ENCODE assay signal across 27 cellular contexts in genomic region chr5:5209101-5209500, GRCh38.
DNase-seq lines count a peak whose midpoint lies in the region; ATAC-seq and TF ChIP-seq lines count a peak whose summit lies in the region.
"Had no signal": no experiment of that assay in that cellular context is flagged by ENCODE, and none has a peak within 500 bp of the region (broad histone marks: within the 10 kb centered on the region; RNA-seq: fewer than 3 reads in every experiment).

No MANE protein-coding gene starts in this region.

- no peak overlapping the region for H3K9ac ChIP-seq in SK-N-SH
- H3K9ac ChIP-seq: parathyroid adenoma had no signal

- H3K27ac Mint-ChIP-seq in mesothelial cell of epicardium, result peak overlapping the region; percentile 10
- H3K27ac Mint-ChIP-seq: B cell; stimulated activated naive CD8-positive, alpha-beta T cell treated with anti-CD3 and anti-CD28 coated beads, Interleukin-15, amount 100 ng/mL, for 72 hours; WTC11 had no signal

- H3K79me2 ChIP-seq in SK-N-SH (ENCODE audit: insufficient read depth), result no peaks in the 10 kb centered on the region
- H3K79me2 ChIP-seq: parathyroid adenoma had no signal

- H3K9me2 ChIP-seq in SK-N-SH, result no peaks in the 10 kb centered on the region

- peaks cover 35% of the 10 kb centered on the region for H3K4me1 Mint-ChIP-seq in mesothelial cell of epicardium
- H3K4me1 Mint-ChIP-seq: B cell; stimulated activated naive CD8-positive, alpha-beta T cell treated with anti-CD3 and anti-CD28 coated beads, Interleukin-15, amount 100 ng/mL, for 72 hours; WTC11 had no signal

- TF ChIP-seq CTCF in SK-N-SH (IDR thresholded peaks at IDR 0.05) (no peak), mesothelial cell of epicardium (IDR thresholded peaks at IDR 0.05; ENCODE audit: unreplicated experiment) (no peak), lower leg skin (IDR thresholded peaks at IDR 0.05) (no peak)

- POLR2A ChIA-PET in SK-N-SH (lab: Yijun Ruan, JAX), result interaction anchor here (0.6 to 1.4 kb wide), 2 partner anchors 14 to 330 kb away, joined by 3 read pairs; no protein-coding TSS in a partner anchor

- no peak overlapping the region for H2AFZ ChIP-seq in SK-N-SH (ENCODE audit: low read depth)
- H2AFZ ChIP-seq: parathyroid adenoma had no signal

- H3K27ac ChIP-seq in SK-N-SH (ENCODE audit: low read depth in 2 of 2, low read length in 1 of 2), result no peak overlapping the region
- H3K27ac ChIP-seq: parathyroid adenoma, right lobe of liver, tibial nerve had no signal

- no peaks in the 10 kb centered on the region; a peak in 1 of 4 replicates for H3K4me1 ChIP-seq in SK-N-SH (ENCODE audit: control insufficient read depth in 1 of 2, insufficient read depth in 2 of 2, low read depth in 1 of 2, low read length in 1 of 2)
- H3K4me1 ChIP-seq: parathyroid adenoma, right lobe of liver, tibial nerve had no signal

- DNase-seq in SK-N-SH (no peak), cerebellum (ENCODE audit: low spot score) (peak; percentile 47), mesothelial cell of epicardium (ENCODE audit: low spot score in 2 of 2, unreplicated experiment in 2 of 2) (no peak), lower leg skin (ENCODE audit: low spot score in 2 of 2) (no peak), GM03348 (ENCODE audit: low spot score) (no peak)
- DNase-seq: activated CD4-positive, alpha-beta T cell treated with anti-CD3 and anti-CD28 coated beads, Interleukin-2, amount 50 U/mL, for 1 hour; activated naive CD4-positive, alpha-beta T cell treated with anti-CD3 and anti-CD28 coated beads, Interleukin-2, amount 50 U/mL, for 16 hours; amygdala; foreskin melanocyte; GOT3; Kasumi-1; mucosa of descending colon; NCI-H1092 treated with DMSO at 0.1 percent for 48 hours; NCI-H2029; NCI-H226; NCI-H774; right lobe of liver; stimulated activated naive CD8-positive, alpha-beta T cell treated with anti-CD3 and anti-CD28 coated beads, Interleukin-15, amount 100 ng/mL, for 72 hours; T-helper 9 cell had no signal

- H4K20me1 ChIP-seq in SK-N-SH (ENCODE audit: insufficient read depth), result no peaks in the 10 kb centered on the region

- TF ChIP-seq POLR2A in lower leg skin (IDR thresholded peaks at IDR 0.05), result no peak

- no peaks in the 10 kb centered on the region for H3K36me3 ChIP-seq in SK-N-SH (replicated peaks in 1 of 2; ENCODE audit: control insufficient read depth in 1 of 2, insufficient read depth in 2 of 2, low read length in 1 of 2)
- H3K36me3 ChIP-seq: right lobe of liver, tibial nerve had no signal

- H3K4me3 ChIP-seq in SK-N-SH (ENCODE audit: low read depth in 2 of 2, low read length in 1 of 2) (no peak overlapping the region), lower leg skin (ENCODE audit: low read depth, poor library complexity, severe bottlenecking) (no peak overlapping the region)
- H3K4me3 ChIP-seq: mucosa of descending colon, right lobe of liver, tibial nerve had no signal

- TF ChIP-seq EP300 in SK-N-SH (IDR thresholded peaks at IDR 0.05; ENCODE audit: borderline replicate concordance in 1 of 2, low read depth in 1 of 2, low read length in 1 of 2), result no peak

- H3K9me3 ChIP-seq in SK-N-SH, result no peaks in the 10 kb centered on the region
- H3K9me3 ChIP-seq: mucosa of descending colon, right lobe of liver, tibial nerve had no signal

- H3K4me2 ChIP-seq in SK-N-SH, result 0 out of 2 replicates have a peak overlapping the region, but pooled peaks have one; percentile 43

- no peaks in the 10 kb centered on the region for H3F3A ChIP-seq in SK-N-SH (replicated peaks; ENCODE audit: insufficient read depth)

- peaks cover 7% of the 10 kb centered on the region for H3K9me3 Mint-ChIP-seq in mesothelial cell of epicardium
- H3K9me3 Mint-ChIP-seq: stimulated activated naive CD8-positive, alpha-beta T cell treated with anti-CD3 and anti-CD28 coated beads, Interleukin-15, amount 100 ng/mL, for 72 hours had no signal

- CTCF ChIA-PET in SK-N-SH (lab: Yijun Ruan, JAX), result interaction anchor here (0.9 kb wide), 1 partner anchor 118 kb away, joined by 3 read pairs; no protein-coding TSS in a partner anchor

- no peaks in the 10 kb centered on the region for H3K27me3 ChIP-seq in SK-N-SH (ENCODE audit: insufficient read depth)
- H3K27me3 ChIP-seq: right lobe of liver, tibial nerve had no signal

- 4% methylated on average over 4 of the region's 4 CpGs for WGBS in SK-N-SH (ENCODE audit: low lambda C conversion rate)
- WGBS in lower leg skin, 2 donors, result 20 to 25% methylated on average over 4 of the region's 4 CpGs

- no peak overlapping the region for H3K4me3 Mint-ChIP-seq in mesothelial cell of epicardium
- H3K4me3 Mint-ChIP-seq: B cell; stimulated activated naive CD8-positive, alpha-beta T cell treated with anti-CD3 and anti-CD28 coated beads, Interleukin-15, amount 100 ng/mL, for 72 hours; WTC11 had no signal

- no peaks in the 10 kb centered on the region for H3K27me3 Mint-ChIP-seq in mesothelial cell of epicardium (ENCODE audit: low read depth)
- H3K27me3 Mint-ChIP-seq: B cell had no signal

- no peak for TF ChIP-seq RAD21 in SK-N-SH (IDR thresholded peaks at IDR 0.05; ENCODE audit: low read length)

- no peak for ATAC-seq in SK-N-SH treated with all-trans-retinoic acid at 6 μM for 48 hours
- ATAC-seq in HG03354 (IDR thresholded peaks at IDR 0.05; ENCODE audit: poor library complexity, severe bottlenecking, unreplicated experiment), result no peak
- no peak for ATAC-seq in HG02981 (IDR thresholded peaks at IDR 0.05; ENCODE audit: unreplicated experiment)
- ATAC-seq: mucosa of descending colon; right lobe of liver; Right ventricle myocardium inferior; stimulated activated naive CD8-positive, alpha-beta T cell treated with anti-CD3 and anti-CD28 coated beads, Interleukin-15, amount 100 ng/mL, for 72 hours; WTC11 had no signal

- intact Hi-C loops in lower leg skin (cut with DNase I; ENCODE audit: low total_unique reads), result no loop called here

- H3K36me3 Mint-ChIP-seq in mesothelial cell of epicardium, result peaks cover 11% of the 10 kb centered on the region

TF ChIP-seq in SK-N-SH, 30 proteins besides CTCF, POLR2A, EP300 and RAD21:
- TF ChIP-seq TCF12 (IDR thresholded peaks at IDR 0.05) (peak; percentile 39; the same call in 1 of the 2 replicates), RFX5 (IDR thresholded peaks at IDR 0.05; ENCODE audit: low read length) (no peak), PBX3 (IDR thresholded peaks at IDR 0.05) (peak; percentile 12; the same call in 1 of the 2 replicates), NRF1 (IDR thresholded peaks at IDR 0.05; ENCODE audit: low read depth, low read length) (no peak), POLR2AphosphoS5 (IDR thresholded peaks at IDR 0.05; ENCODE audit: low read depth, low read length) (no peak)

TF ChIP-seq in SK-N-SH treated with all-trans-retinoic acid at 6 μM for 48 hours, 23 proteins besides CTCF, POLR2A, EP300 and RAD21:
- TF ChIP-seq ISL1 (CRISPR knock-in tag; IDR thresholded peaks at IDR 0.05), result no peak
- TF ChIP-seq ESRRG (CRISPR knock-in tag; IDR thresholded peaks at IDR 0.05), result no peak
- TF ChIP-seq GLIS3 (CRISPR knock-in tag; IDR thresholded peaks at IDR 0.05), result no peak
- TF ChIP-seq ZNF70 (CRISPR knock-in tag; IDR thresholded peaks at IDR 0.05), result no peak
- no peak for TF ChIP-seq TSHZ2 (CRISPR knock-in tag; IDR thresholded peaks at IDR 0.05)
- TF ChIP-seq POU6F1 (CRISPR knock-in tag; IDR thresholded peaks at IDR 0.05; ENCODE audit: borderline replicate concordance, low read depth), result no peak
- no peak for TF ChIP-seq TCF4 (CRISPR knock-in tag; IDR thresholded peaks at IDR 0.05; ENCODE audit: borderline replicate concordance)
- no peak for TF ChIP-seq ZFP3 (CRISPR knock-in tag; IDR thresholded peaks at IDR 0.05)
- TF ChIP-seq OSR1 (CRISPR knock-in tag; IDR thresholded peaks at IDR 0.05), result no peak
TF ChIP-seq in SK-N-SH treated with all-trans-retinoic acid at 6 μM for 48 hours: peak in this region for 0.
